8 cellular contexts compared by ENCODE assay signal in genomic region chr7:158959954-158960353, GRCh38.
"Had no signal": no experiment of that assay in that cellular context is flagged by ENCODE, and none has a peak within 500 bp of the region (broad histone marks: within the 10 kb centered on the region; RNA-seq: fewer than 3 reads in every experiment).

No MANE protein-coding gene starts in this region.

- H3K36me3 ChIP-seq: HAP-1 had no signal

- H3K4me1 ChIP-seq: HAP-1 had no signal

- H3K9me3 ChIP-seq: HAP-1 had no signal

- H3K27ac ChIP-seq: HL-60 had no signal

- DNase-seq: HFFc6, KBM-7 had no signal

- FAIRE-seq: H1, H54, HepG2 had no signal

- H3K4me3 ChIP-seq: GM23338, HAP-1 had no signal
